In the genomic region with DNA sequence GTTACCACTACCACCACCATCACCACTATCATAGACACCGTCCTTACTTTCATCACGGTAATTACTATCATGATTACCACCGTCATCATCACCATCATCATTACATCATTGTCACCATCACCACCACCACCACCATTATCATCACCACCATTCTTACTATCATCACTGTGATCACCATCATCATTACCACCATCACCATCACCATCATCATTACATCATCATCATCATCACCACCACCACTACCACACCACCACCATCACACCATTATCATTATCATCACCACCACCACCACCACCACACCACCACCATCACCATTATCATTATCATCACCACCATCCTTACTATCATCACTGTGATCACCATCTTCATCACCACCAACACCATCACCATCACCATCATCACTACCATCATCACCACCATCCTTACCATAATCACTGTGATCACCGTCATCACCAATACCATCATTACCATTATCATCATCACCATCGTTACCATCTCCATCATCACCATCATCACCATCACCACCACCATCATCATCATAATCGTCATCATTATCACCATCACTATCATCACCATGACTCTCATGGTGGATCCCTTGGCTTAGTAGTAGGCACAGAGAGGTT, we compare ENCODE assay signal across 18 cellular contexts.
DNase-seq lines count a peak whose midpoint lies in the region; ATAC-seq, FAIRE-seq and TF ChIP-seq lines count a peak whose summit lies in the region.
"Had no signal": no experiment of that assay in that cellular context is flagged by ENCODE, and none has a peak within 500 bp of the region (broad histone marks: within the 10 kb centered on the region; RNA-seq: fewer than 3 reads in every experiment).

No MANE protein-coding gene starts in this region.

- no peak overlapping the region for H4K8ac ChIP-seq in H1 (ENCODE audit: extremely low read depth, insufficient read depth, low read length)
- no peak overlapping the region for H4K8ac ChIP-seq in trophoblast cell (ENCODE audit: low read depth, low read length)

- peaks cover 0 to 6% of the 10 kb centered on the region in 2 experiments for H4K20me1 ChIP-seq in H1 (replicated peaks in 1 of 2; ENCODE audit: control insufficient read depth in 1 of 2, insufficient read depth in 2 of 2, low read length in 2 of 2)

- no peak for TF ChIP-seq RAD21 in H1 (IDR thresholded peaks at IDR 0.05 in 1 of 2, conservative IDR thresholded peaks at IDR 0.05 in 1 of 2; ENCODE audit: low read depth in 2 of 2, low read length in 2 of 2)

- H3K4me2 ChIP-seq in H1 (ENCODE audit: insufficient read depth in 1 of 2, low read depth in 2 of 2, low read length in 2 of 2) = no peak overlapping the region
- no peak overlapping the region for H3K4me2 ChIP-seq in trophoblast cell (ENCODE audit: low read length)
- H3K4me2 ChIP-seq: KMS-11 had no signal

- peak; percentile 43 for ATAC-seq in stimulated activated naive CD8-positive, alpha-beta T cell treated with anti-CD3 and anti-CD28 coated beads, Interleukin-15, amount 100 ng/mL, for 72 hours
- ATAC-seq in stimulated activated naive CD8-positive, alpha-beta T cell treated with anti-CD3 and anti-CD28 coated beads, Interleukin-15, Interleukin-2, amounts not matched to agents 100 U/mL and 50 U/mL, for 24 hours = no peak
- peak; percentile 14 for ATAC-seq in naive thymus-derived CD4-positive, alpha-beta T cell
- ATAC-seq in GM21360 (IDR thresholded peaks at IDR 0.05; ENCODE audit: unreplicated experiment) (no peak), HG03280 (IDR thresholded peaks at IDR 0.05; ENCODE audit: unreplicated experiment) (no peak)
- ATAC-seq: CD8-positive, alpha-beta T cell had no signal

- H3K36me3 ChIP-seq in H1 (ENCODE audit: control insufficient read depth in 2 of 4, insufficient read depth in 4 of 4, low read length in 3 of 4) (no peaks in the 10 kb centered on the region), trophoblast cell (ENCODE audit: control insufficient read depth in 1 of 2, insufficient read depth in 2 of 2, low read length in 2 of 2) (no peaks in the 10 kb centered on the region)
- no peaks in the 10 kb centered on the region for H3K36me3 ChIP-seq in naive thymus-derived CD4-positive, alpha-beta T cell (ENCODE audit: control insufficient read depth in 2 of 3, insufficient read depth in 3 of 3, low read length in 3 of 3)
- H3K36me3 ChIP-seq: SJCRH30 had no signal

- H2BK15ac ChIP-seq in H1 (ENCODE audit: low read length) = no peak overlapping the region

- no peak overlapping the region for H4K91ac ChIP-seq in H1 (replicated peaks; ENCODE audit: insufficient read length, low read length)
- no peak overlapping the region for H4K91ac ChIP-seq in trophoblast cell (ENCODE audit: low read depth, low read length)

- H4K12ac ChIP-seq in trophoblast cell (ENCODE audit: low read depth, low read length) = no peak overlapping the region

- peaks cover 5% of the 10 kb centered on the region for H3K27me3 Mint-ChIP-seq in stimulated activated naive CD8-positive, alpha-beta T cell treated with anti-CD3 and anti-CD28 coated beads, Interleukin-15, amount 100 ng/mL, for 72 hours
- H3K27me3 Mint-ChIP-seq in naive thymus-derived CD4-positive, alpha-beta T cell = peaks cover 0 to 29% (median 12%) of the 10 kb centered on the region in 5 donors

- no peak overlapping the region for H3K27ac ChIP-seq in H1 (ENCODE audit: low read depth, low read length)
- no peak overlapping the region for H3K27ac ChIP-seq in naive thymus-derived CD4-positive, alpha-beta T cell (ENCODE audit: low read depth, low read length)
- no peak overlapping the region for H3K27ac ChIP-seq in trophoblast cell (ENCODE audit: low read depth, low read length)
- H3K27ac ChIP-seq: KMS-11, SJCRH30 had no signal

- H3K4ac ChIP-seq in H1 (replicated peaks; ENCODE audit: insufficient read length, low read depth, low read length) (peak overlapping the region; percentile 87), trophoblast cell (ENCODE audit: low read depth, low read length) (no peak overlapping the region)

- no peak overlapping the region for H3K27ac Mint-ChIP-seq in stimulated activated naive CD8-positive, alpha-beta T cell treated with anti-CD3 and anti-CD28 coated beads, Interleukin-15, amount 100 ng/mL, for 72 hours
- no peak overlapping the region for H3K27ac Mint-ChIP-seq in naive thymus-derived CD4-positive, alpha-beta T cell
- H3K27ac Mint-ChIP-seq: CD8-positive, alpha-beta T cell had no signal

- 94% methylated on average over 6 of the region's 6 CpGs; no CpG with 5 or more reads in 1 of the 2 experiments for WGBS in H1 (ENCODE audit: extremely low coverage in 1 of 2, insufficient coverage in 1 of 2, insufficient read length in 1 of 2, insufficient replicate concordance in 2 of 2, low coverage in 1 of 2, low lambda C conversion rate in 2 of 2, missing lambda C conversion rate in 1 of 2), 2 experiments
- no CpG with 5 or more reads among the region's 6 CpGs for WGBS in trophoblast cell (ENCODE audit: extremely low coverage, insufficient coverage, insufficient read length)

- peak; percentile 32 for FAIRE-seq in H1 (lab: Jason Lieb, UNC)

- POLR2A ChIA-PET in H1 (lab: Charles Lee; ENCODE audit: partially characterized antibody) = no interaction called here
- POLR2A ChIA-PET in naive thymus-derived CD4-positive, alpha-beta T cell (lab: Charles Lee) = no interaction called here

- H2BK20ac ChIP-seq in H1 (ENCODE audit: low read length) = no peak overlapping the region

- H3K79me2 ChIP-seq in H1 (ENCODE audit: control insufficient read depth in 1 of 2, insufficient read depth in 2 of 2, low read length in 2 of 2) = no peaks in the 10 kb centered on the region
- H3K79me2 ChIP-seq in trophoblast cell (ENCODE audit: control insufficient read depth, insufficient read depth, low read length, poor library complexity) = no peaks in the 10 kb centered on the region

- H3K9ac ChIP-seq in H1 (replicated peaks in 1 of 4; ENCODE audit: extremely low read depth in 1 of 4, low read depth in 3 of 4, low read length in 3 of 4) (no peak overlapping the region), trophoblast cell (ENCODE audit: low read length) (no peak overlapping the region)
- H3K9ac ChIP-seq: KMS-11 had no signal

- no peak overlapping the region for H4K5ac ChIP-seq in H1 (ENCODE audit: insufficient read length, low read depth, low read length)

- H2BK12ac ChIP-seq in H1 (ENCODE audit: low read depth, low read length) (no peak overlapping the region; the same call in 1 of the 2 replicates), trophoblast cell (ENCODE audit: low read length) (no peak overlapping the region)

- no peaks in the 10 kb centered on the region for H3K36me3 Mint-ChIP-seq in naive thymus-derived CD4-positive, alpha-beta T cell
- H3K36me3 Mint-ChIP-seq: CD8-positive, alpha-beta T cell had no signal

- H3K4me3 ChIP-seq in H1 (ENCODE audit: extremely low read depth in 1 of 4, insufficient read depth in 2 of 4, low read depth in 3 of 4, low read length in 4 of 4) (no peak overlapping the region), trophoblast cell (ENCODE audit: low read depth, low read length) (no peak overlapping the region)
- no peak overlapping the region for H3K4me3 ChIP-seq in naive thymus-derived CD4-positive, alpha-beta T cell (ENCODE audit: low read length)
- H3K4me3 ChIP-seq: SJCRH30 had no signal

- H3K9me3 Mint-ChIP-seq in stimulated activated naive CD8-positive, alpha-beta T cell treated with anti-CD3 and anti-CD28 coated beads, Interleukin-15, amount 100 ng/mL, for 72 hours = no peaks in the 10 kb centered on the region
- peaks cover 0 to 2% (median 0%) of the 10 kb centered on the region in 11 donors for H3K9me3 Mint-ChIP-seq in naive thymus-derived CD4-positive, alpha-beta T cell
- H3K9me3 Mint-ChIP-seq: CD8-positive, alpha-beta T cell had no signal

- no peak overlapping the region for H3K23ac ChIP-seq in H1 (ENCODE audit: insufficient read length)
- H3K23ac ChIP-seq in trophoblast cell (ENCODE audit: low read length) = no peak overlapping the region

- H3K56ac ChIP-seq in H1 (replicated peaks; ENCODE audit: insufficient read length, low read depth, low read length) = peak overlapping the region; percentile 92

- intact Hi-C loops in naive thymus-derived CD4-positive, alpha-beta T cell (cut with micrococcal nuclease) = no loop called here
- intact Hi-C loops in posterior cingulate gyrus (cut with DNase I) = no loop called here

- H3K27me3 ChIP-seq in H1 (replicated peaks in 1 of 4; ENCODE audit: control insufficient read depth in 3 of 4, extremely low read depth in 1 of 4, insufficient read depth in 3 of 4, low read length in 3 of 4) = no peaks in the 10 kb centered on the region
- no peaks in the 10 kb centered on the region for H3K27me3 ChIP-seq in naive thymus-derived CD4-positive, alpha-beta T cell (ENCODE audit: control insufficient read depth in 2 of 2, insufficient read depth in 2 of 2, low read length in 2 of 2)
- no peaks in the 10 kb centered on the region for H3K27me3 ChIP-seq in trophoblast cell (ENCODE audit: insufficient read depth, low read length)

- H3K4me1 Mint-ChIP-seq in stimulated activated naive CD8-positive, alpha-beta T cell treated with anti-CD3 and anti-CD28 coated beads, Interleukin-15, amount 100 ng/mL, for 72 hours = no peaks in the 10 kb centered on the region
- H3K4me1 Mint-ChIP-seq in naive thymus-derived CD4-positive, alpha-beta T cell = no peaks in the 10 kb centered on the region

- H3K9me3 ChIP-seq in H1 (ENCODE audit: insufficient read depth in 2 of 2, low read depth in 1 of 2, low read length in 1 of 2) (no peaks in the 10 kb centered on the region), trophoblast cell (ENCODE audit: insufficient read depth, low read depth, low read length) (peaks cover 2% of the 10 kb centered on the region)
- no peaks in the 10 kb centered on the region for H3K9me3 ChIP-seq in naive thymus-derived CD4-positive, alpha-beta T cell (ENCODE audit: control insufficient read depth in 2 of 3, low read length in 3 of 3)
- H3K9me3 ChIP-seq: SJCRH30 had no signal

- no peak for TF ChIP-seq EP300 in H1 (IDR thresholded peaks at IDR 0.05; ENCODE audit: borderline replicate concordance in 1 of 2, low read depth in 2 of 2, low read length in 2 of 2)

- no peaks in the 10 kb centered on the region for H3K79me1 ChIP-seq in H1 (ENCODE audit: low read depth, low read length)
- no peaks in the 10 kb centered on the region for H3K79me1 ChIP-seq in trophoblast cell (ENCODE audit: low read length)

- H3K4me3 Mint-ChIP-seq in stimulated activated naive CD8-positive, alpha-beta T cell treated with anti-CD3 and anti-CD28 coated beads, Interleukin-15, amount 100 ng/mL, for 72 hours = no peak overlapping the region
- no peak overlapping the region for H3K4me3 Mint-ChIP-seq in naive thymus-derived CD4-positive, alpha-beta T cell
- H3K4me3 Mint-ChIP-seq: CD8-positive, alpha-beta T cell had no signal

- H2AK5ac ChIP-seq in H1 (ENCODE audit: low read depth, low read length) (peak overlapping the region; percentile 95), trophoblast cell (ENCODE audit: low read length) (no peak overlapping the region)

- no peak for TF ChIP-seq POLR2A in H1 (IDR thresholded peaks at IDR 0.05; ENCODE audit: control extremely low read depth in 1 of 2, low read depth in 2 of 2, low read length in 2 of 2)

- H2BK5ac ChIP-seq in H1 (ENCODE audit: low read depth, low read length) (no peak overlapping the region), trophoblast cell (ENCODE audit: low read depth, low read length, poor library complexity) (no peak overlapping the region)

- TF ChIP-seq CTCF in H1 (IDR thresholded peaks at IDR 0.05; ENCODE audit: control extremely low read depth in 1 of 3, insufficient read depth in 1 of 3, low read depth in 1 of 3, low read length in 3 of 3) = no peak

- no peak overlapping the region for H2AFZ ChIP-seq in H1 (ENCODE audit: low read length)
- H2AFZ ChIP-seq in trophoblast cell (ENCODE audit: insufficient read depth, low read length, poor library complexity) = no peak overlapping the region

- H3K4me1 ChIP-seq in H1 (replicated peaks in 1 of 4; ENCODE audit: control insufficient read depth in 3 of 4, insufficient read depth in 4 of 4, low read length in 3 of 4) (no peaks in the 10 kb centered on the region), trophoblast cell (ENCODE audit: control insufficient read depth in 1 of 2, insufficient read depth in 2 of 2, low read length in 2 of 2) (no peaks in the 10 kb centered on the region)
- no peaks in the 10 kb centered on the region for H3K4me1 ChIP-seq in naive thymus-derived CD4-positive, alpha-beta T cell (ENCODE audit: control insufficient read depth in 2 of 2, insufficient read depth in 2 of 2, low read length in 2 of 2)
- H3K4me1 ChIP-seq: SJCRH30 had no signal

- CTCF ChIA-PET in H1 (lab: Charles Lee; ENCODE audit: partially characterized antibody) = no interaction called here
- CTCF ChIA-PET in naive thymus-derived CD4-positive, alpha-beta T cell (lab: Charles Lee) = no interaction called here

- H3K23me2 ChIP-seq in H1 (ENCODE audit: low read depth, low read length) = peaks cover 6% of the 10 kb centered on the region

- H3K14ac ChIP-seq in H1 (ENCODE audit: insufficient read length) = no peak overlapping the region
- no peak overlapping the region for H3K14ac ChIP-seq in trophoblast cell (ENCODE audit: low read length)

- DNase-seq in stimulated activated naive CD8-positive, alpha-beta T cell treated with anti-CD3 and anti-CD28 coated beads, Interleukin-15, amount 100 ng/mL, for 72 hours = no peak
- DNase-seq in stimulated activated naive CD8-positive, alpha-beta T cell treated with anti-CD3 and anti-CD28 coated beads, Interleukin-15, Interleukin-2, amounts not matched to agents 100 U/mL and 50 U/mL, for 24 hours = no peak
- DNase-seq in H1 (ENCODE audit: low read depth in 1 of 2, low spot score in 2 of 2) (no peak), trophoblast cell (no peak), posterior cingulate gyrus (no peak)
- DNase-seq in naive thymus-derived CD4-positive, alpha-beta T cell = no peak
- DNase-seq: 8988T; CD8-positive, alpha-beta T cell; HCEC 1CT; NCI-H146; NCI-H2081 treated with DMSO at 0.1 percent for 48 hours; NCI-H510A; NCI-H774; RPMI8226; SJCRH30 had no signal

- H2BK120ac ChIP-seq in H1 (replicated peaks; ENCODE audit: low read depth, low read length) = no peak overlapping the region
- H2BK120ac ChIP-seq in trophoblast cell (ENCODE audit: insufficient read depth, low read length, poor library complexity) = no peak overlapping the region

- H3K18ac ChIP-seq in H1 (ENCODE audit: extremely low read depth, low read length) (no peak overlapping the region), trophoblast cell (ENCODE audit: low read length) (no peak overlapping the region)

Comparison
In these comparisons a context has a peak if more than half of its experiments do, and no peak if none do; other contexts are left out.
1. ATAC-seq: peak in stimulated activated naive CD8-positive, alpha-beta T cell treated with anti-CD3 and anti-CD28 coated beads, Interleukin-15, amount 100 ng/mL, for 72 hours (single experiment) and naive thymus-derived CD4-positive, alpha-beta T cell (single experiment); none in stimulated activated naive CD8-positive, alpha-beta T cell treated with anti-CD3 and anti-CD28 coated beads, Interleukin-15, Interleukin-2, amounts not matched to agents 100 U/mL and 50 U/mL, for 24 hours (single experiment), GM21360 (single experiment) and HG03280 (single experiment).